ENCODE assay signal across 1 cellular context in the genomic region with DNA sequence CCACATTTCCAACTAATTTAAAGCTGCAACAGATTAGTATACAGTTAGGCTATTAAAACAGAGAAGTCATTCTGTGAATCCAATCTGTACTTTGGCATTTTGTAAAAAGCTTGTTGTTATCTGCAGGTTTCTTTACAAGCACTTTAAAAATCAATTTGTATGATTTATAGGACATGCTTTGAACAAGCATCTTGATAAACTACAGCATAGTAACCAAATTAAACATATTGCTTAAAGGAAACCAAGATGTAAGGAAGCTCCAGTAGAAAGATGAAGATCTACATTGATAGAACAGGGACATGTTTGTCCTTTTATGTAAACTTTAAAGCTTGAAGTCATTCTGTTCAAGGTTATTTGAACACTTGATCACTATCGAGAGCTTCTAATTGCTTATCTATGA.
TF ChIP-seq lines count a peak whose summit lies in the region.

No MANE protein-coding gene starts in this region.

TF ChIP-seq in SK-N-SH treated with all-trans-retinoic acid at 6 μM for 48 hours, 23 proteins besides CTCF, POLR2A, EP300 and RAD21 (continued from another document):
- TF ChIP-seq, protein P1, sequence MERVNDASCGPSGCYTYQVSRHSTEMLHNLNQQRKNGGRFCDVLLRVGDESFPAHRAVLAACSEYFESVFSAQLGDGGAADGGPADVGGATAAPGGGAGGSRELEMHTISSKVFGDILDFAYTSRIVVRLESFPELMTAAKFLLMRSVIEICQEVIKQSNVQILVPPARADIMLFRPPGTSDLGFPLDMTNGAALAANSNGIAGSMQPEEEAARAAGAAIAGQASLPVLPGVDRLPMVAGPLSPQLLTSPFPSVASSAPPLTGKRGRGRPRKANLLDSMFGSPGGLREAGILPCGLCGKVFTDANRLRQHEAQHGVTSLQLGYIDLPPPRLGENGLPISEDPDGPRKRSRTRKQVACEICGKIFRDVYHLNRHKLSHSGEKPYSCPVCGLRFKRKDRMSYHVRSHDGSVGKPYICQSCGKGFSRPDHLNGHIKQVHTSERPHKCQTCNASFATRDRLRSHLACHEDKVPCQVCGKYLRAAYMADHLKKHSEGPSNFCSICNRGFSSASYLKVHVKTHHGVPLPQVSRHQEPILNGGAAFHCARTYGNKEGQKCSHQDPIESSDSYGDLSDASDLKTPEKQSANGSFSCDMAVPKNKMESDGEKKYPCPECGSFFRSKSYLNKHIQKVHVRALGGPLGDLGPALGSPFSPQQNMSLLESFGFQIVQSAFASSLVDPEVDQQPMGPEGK (CRISPR knock-in tag; IDR thresholded peaks at IDR 0.05; ENCODE audit: borderline replicate concordance): no peak
- TF ChIP-seq GLIS3 (CRISPR knock-in tag; IDR thresholded peaks at IDR 0.05) (no peak), OSR1 (CRISPR knock-in tag; IDR thresholded peaks at IDR 0.05) (no peak), CSDC2 (CRISPR knock-in tag; IDR thresholded peaks at IDR 0.05) (no peak), ZNF70 (CRISPR knock-in tag; IDR thresholded peaks at IDR 0.05) (no peak), ZFP3 (CRISPR knock-in tag; IDR thresholded peaks at IDR 0.05) (no peak), RARB (CRISPR knock-in tag; IDR thresholded peaks at IDR 0.05) (no peak), ZNF8 (CRISPR knock-in tag; IDR thresholded peaks at IDR 0.05) (no peak), TOX (CRISPR knock-in tag; IDR thresholded peaks at IDR 0.05; ENCODE audit: borderline replicate concordance) (no peak), ARNTL (CRISPR knock-in tag; IDR thresholded peaks at IDR 0.05; ENCODE audit: borderline replicate concordance, low read depth) (no peak), ESRRG (CRISPR knock-in tag; IDR thresholded peaks at IDR 0.05) (0 out of 2 replicates have a peak, but pooled peaks have one; percentile 11), PPARA (CRISPR knock-in tag; IDR thresholded peaks at IDR 0.05; ENCODE audit: borderline replicate concordance) (no peak), SNAI2 (CRISPR knock-in tag; IDR thresholded peaks at IDR 0.05) (no peak), TCF4 (CRISPR knock-in tag; IDR thresholded peaks at IDR 0.05; ENCODE audit: borderline replicate concordance) (peak; percentile 72; the same call in 1 of the 2 replicates), ISL1 (CRISPR knock-in tag; IDR thresholded peaks at IDR 0.05) (peak; percentile 91), ZNF565 (CRISPR knock-in tag; conservative IDR thresholded peaks at IDR 0.05; ENCODE audit: low read depth) (no peak), ZFP30 (CRISPR knock-in tag; IDR thresholded peaks at IDR 0.05) (no peak; the same call in 1 of the 2 replicates)
- TF ChIP-seq, protein P2, sequence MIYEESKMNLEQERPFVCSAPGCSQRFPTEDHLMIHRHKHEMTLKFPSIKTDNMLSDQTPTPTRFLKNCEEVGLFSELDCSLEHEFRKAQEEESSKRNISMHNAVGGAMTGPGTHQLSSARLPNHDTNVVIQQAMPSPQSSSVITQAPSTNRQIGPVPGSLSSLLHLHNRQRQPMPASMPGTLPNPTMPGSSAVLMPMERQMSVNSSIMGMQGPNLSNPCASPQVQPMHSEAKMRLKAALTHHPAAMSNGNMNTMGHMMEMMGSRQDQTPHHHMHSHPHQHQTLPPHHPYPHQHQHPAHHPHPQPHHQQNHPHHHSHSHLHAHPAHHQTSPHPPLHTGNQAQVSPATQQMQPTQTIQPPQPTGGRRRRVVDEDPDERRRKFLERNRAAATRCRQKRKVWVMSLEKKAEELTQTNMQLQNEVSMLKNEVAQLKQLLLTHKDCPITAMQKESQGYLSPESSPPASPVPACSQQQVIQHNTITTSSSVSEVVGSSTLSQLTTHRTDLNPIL (CRISPR knock-in tag; IDR thresholded peaks at IDR 0.05; ENCODE audit: low read depth): peak; percentile 22; the same call in 1 of the 2 replicates
- TF ChIP-seq, protein P3, sequence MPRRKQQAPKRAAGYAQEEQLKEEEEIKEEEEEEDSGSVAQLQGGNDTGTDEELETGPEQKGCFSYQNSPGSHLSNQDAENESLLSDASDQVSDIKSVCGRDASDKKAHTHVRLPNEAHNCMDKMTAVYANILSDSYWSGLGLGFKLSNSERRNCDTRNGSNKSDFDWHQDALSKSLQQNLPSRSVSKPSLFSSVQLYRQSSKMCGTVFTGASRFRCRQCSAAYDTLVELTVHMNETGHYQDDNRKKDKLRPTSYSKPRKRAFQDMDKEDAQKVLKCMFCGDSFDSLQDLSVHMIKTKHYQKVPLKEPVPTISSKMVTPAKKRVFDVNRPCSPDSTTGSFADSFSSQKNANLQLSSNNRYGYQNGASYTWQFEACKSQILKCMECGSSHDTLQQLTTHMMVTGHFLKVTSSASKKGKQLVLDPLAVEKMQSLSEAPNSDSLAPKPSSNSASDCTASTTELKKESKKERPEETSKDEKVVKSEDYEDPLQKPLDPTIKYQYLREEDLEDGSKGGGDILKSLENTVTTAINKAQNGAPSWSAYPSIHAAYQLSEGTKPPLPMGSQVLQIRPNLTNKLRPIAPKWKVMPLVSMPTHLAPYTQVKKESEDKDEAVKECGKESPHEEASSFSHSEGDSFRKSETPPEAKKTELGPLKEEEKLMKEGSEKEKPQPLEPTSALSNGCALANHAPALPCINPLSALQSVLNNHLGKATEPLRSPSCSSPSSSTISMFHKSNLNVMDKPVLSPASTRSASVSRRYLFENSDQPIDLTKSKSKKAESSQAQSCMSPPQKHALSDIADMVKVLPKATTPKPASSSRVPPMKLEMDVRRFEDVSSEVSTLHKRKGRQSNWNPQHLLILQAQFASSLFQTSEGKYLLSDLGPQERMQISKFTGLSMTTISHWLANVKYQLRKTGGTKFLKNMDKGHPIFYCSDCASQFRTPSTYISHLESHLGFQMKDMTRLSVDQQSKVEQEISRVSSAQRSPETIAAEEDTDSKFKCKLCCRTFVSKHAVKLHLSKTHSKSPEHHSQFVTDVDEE (CRISPR knock-in tag; IDR thresholded peaks at IDR 0.05): peak; percentile 77
- TF ChIP-seq, protein P4, sequence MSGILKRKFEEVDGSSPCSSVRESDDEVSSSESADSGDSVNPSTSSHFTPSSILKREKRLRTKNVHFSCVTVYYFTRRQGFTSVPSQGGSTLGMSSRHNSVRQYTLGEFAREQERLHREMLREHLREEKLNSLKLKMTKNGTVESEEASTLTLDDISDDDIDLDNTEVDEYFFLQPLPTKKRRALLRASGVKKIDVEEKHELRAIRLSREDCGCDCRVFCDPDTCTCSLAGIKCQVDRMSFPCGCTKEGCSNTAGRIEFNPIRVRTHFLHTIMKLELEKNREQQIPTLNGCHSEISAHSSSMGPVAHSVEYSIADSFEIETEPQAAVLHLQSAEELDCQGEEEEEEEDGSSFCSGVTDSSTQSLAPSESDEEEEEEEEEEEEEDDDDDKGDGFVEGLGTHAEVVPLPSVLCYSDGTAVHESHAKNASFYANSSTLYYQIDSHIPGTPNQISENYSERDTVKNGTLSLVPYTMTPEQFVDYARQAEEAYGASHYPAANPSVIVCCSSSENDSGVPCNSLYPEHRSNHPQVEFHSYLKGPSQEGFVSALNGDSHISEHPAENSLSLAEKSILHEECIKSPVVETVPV (CRISPR knock-in tag; IDR thresholded peaks at IDR 0.05): no peak
- TF ChIP-seq, protein P5, sequence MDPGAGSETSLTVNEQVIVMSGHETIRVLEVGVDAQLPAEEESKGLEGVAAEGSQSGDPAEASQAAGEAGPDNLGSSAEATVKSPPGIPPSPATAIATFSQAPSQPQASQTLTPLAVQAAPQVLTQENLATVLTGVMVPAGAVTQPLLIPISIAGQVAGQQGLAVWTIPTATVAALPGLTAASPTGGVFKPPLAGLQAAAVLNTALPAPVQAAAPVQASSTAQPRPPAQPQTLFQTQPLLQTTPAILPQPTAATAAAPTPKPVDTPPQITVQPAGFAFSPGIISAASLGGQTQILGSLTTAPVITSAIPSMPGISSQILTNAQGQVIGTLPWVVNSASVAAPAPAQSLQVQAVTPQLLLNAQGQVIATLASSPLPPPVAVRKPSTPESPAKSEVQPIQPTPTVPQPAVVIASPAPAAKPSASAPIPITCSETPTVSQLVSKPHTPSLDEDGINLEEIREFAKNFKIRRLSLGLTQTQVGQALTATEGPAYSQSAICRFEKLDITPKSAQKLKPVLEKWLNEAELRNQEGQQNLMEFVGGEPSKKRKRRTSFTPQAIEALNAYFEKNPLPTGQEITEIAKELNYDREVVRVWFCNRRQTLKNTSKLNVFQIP (CRISPR knock-in tag; IDR thresholded peaks at IDR 0.05; ENCODE audit: borderline replicate concordance, low read depth): no peak
